8 cellular contexts compared by ENCODE assay signal in the genomic region with DNA sequence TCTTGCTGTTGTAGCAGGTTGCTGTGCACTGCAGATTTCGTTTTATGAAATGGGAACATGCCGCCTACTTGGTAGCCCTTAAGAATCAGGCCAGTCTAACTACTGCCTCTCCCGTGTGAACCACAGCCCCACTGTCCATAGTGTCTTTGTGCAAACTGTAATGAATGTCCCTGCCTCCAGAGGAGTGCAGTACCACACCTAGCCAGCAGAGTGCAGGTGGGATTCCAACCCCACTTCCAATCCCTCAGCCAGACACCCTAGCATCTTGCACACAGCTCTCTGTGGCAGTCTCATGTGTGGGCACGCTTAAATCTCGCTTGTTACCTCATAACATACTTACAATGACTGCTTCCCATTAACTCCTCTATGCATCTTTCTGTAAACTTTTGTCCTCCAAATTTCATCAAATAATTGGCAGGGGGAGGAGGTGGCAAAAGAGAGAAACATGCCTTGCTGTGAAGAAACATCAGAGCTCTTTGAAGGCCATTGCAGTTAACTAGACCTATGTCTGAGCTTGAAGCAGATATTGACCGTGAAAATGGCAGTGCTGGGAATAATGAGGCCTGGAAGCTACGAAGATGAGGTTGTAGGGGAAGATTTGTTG. TPM values are rescaled to one million over a fixed set of nuclear protein-coding genes. Genes with fewer than 3 reads are reported as not detected.
A peak's percentile ranks its signal among the peaks of the same experiment; 100 is the strongest.
DNase-seq lines count a peak whose midpoint lies in the region; ATAC-seq and TF ChIP-seq lines count a peak whose summit lies in the region.

No MANE protein-coding gene starts in this region.

- no peaks in the 10 kb centered on the region for H3K36me3 Mint-ChIP-seq in natural killer cell
- H3K36me3 Mint-ChIP-seq in natural killer cell treated with Interleukin-12 subunit alpha and Interleukin-12 subunit beta and Interleukin-15 and Interleukin-18, amount 100 ng/mL, for 72 hours = peaks cover 5% of the 10 kb centered on the region

- peaks cover 40 to 89% (median 67%) of the 10 kb centered on the region in 4 donors for H3K36me3 ChIP-seq in esophagus muscularis mucosa

- intact Hi-C loops in natural killer cell (cut with micrococcal nuclease) (loop anchor here (10.0 kb wide), 1 partner anchor 177 kb away; no protein-coding TSS in a partner anchor), esophagus muscularis mucosa (cut with DNase I) (no loop called here), posterior cingulate gyrus (cut with DNase I) (no loop called here)

- ATAC-seq in natural killer cell (peak in 1 of 3 donors; percentile 92), HG03432 (IDR thresholded peaks at IDR 0.05; ENCODE audit: unreplicated experiment) (peak; percentile 96)
- no peak for ATAC-seq in natural killer cell treated with Interleukin-12 subunit alpha and Interleukin-12 subunit beta and Interleukin-15 and Interleukin-18, amount 100 ng/mL, for 72 hours

- no peak for TF ChIP-seq EP300 in esophagus muscularis mucosa (IDR thresholded peaks at IDR 0.05)

- TF ChIP-seq CTCF in natural killer cell (IDR thresholded peaks at IDR 0.05) (peak; percentile 61), esophagus muscularis mucosa (IDR thresholded peaks at IDR 0.05) (peak; percentile 42 to 45 (median 45))

- H3K4me1 ChIP-seq in esophagus muscularis mucosa = peaks cover 22 to 34% (median 30%) of the 10 kb centered on the region in 4 donors

- no peak for TF ChIP-seq POLR2A in esophagus muscularis mucosa (IDR thresholded peaks at IDR 0.05; ENCODE audit: low read depth)

- no peak overlapping the region for H3K4me3 Mint-ChIP-seq in natural killer cell
- H3K4me3 Mint-ChIP-seq in natural killer cell treated with Interleukin-12 subunit alpha and Interleukin-12 subunit beta and Interleukin-15 and Interleukin-18, amount 100 ng/mL, for 72 hours = no peak overlapping the region

- H3K27ac Mint-ChIP-seq in natural killer cell = no peak overlapping the region
- peak overlapping the region in 1 of 2 donors; percentile 40 for H3K27ac Mint-ChIP-seq in natural killer cell treated with Interleukin-12 subunit alpha and Interleukin-12 subunit beta and Interleukin-15 and Interleukin-18, amount 100 ng/mL, for 72 hours

- no peak overlapping the region for H3K4me3 ChIP-seq in esophagus muscularis mucosa

- no peaks in the 10 kb centered on the region for H3K27me3 Mint-ChIP-seq in natural killer cell (ENCODE audit: low read depth in 2 of 2)
- H3K27me3 Mint-ChIP-seq in natural killer cell treated with Interleukin-12 subunit alpha and Interleukin-12 subunit beta and Interleukin-15 and Interleukin-18, amount 100 ng/mL, for 72 hours = no peaks in the 10 kb centered on the region

- no peaks in the 10 kb centered on the region for H3K4me1 Mint-ChIP-seq in natural killer cell
- H3K4me1 Mint-ChIP-seq in natural killer cell treated with Interleukin-12 subunit alpha and Interleukin-12 subunit beta and Interleukin-15 and Interleukin-18, amount 100 ng/mL, for 72 hours (ENCODE audit: low read depth in 2 of 2) = peaks cover 6 to 10% of the 10 kb centered on the region in 2 donors

- 89% methylated on average over 7 of the region's 7 CpGs for WGBS in esophagus muscularis mucosa

- no peak overlapping the region for H3K27ac ChIP-seq in esophagus muscularis mucosa (replicated peaks in 1 of 4)

- no peaks in the 10 kb centered on the region for H3K9me3 ChIP-seq in esophagus muscularis mucosa

- DNase-seq in natural killer cell = peak; percentile 33
- no peak for DNase-seq in natural killer cell treated with Interleukin-12 subunit alpha and Interleukin-12 subunit beta and Interleukin-15 and Interleukin-18, amount 100 ng/mL, for 72 hours (ENCODE audit: low spot score)
- DNase-seq in activated CD4-positive, alpha-beta T cell treated with anti-CD3 and anti-CD28 coated beads, Interleukin-2, amount 50 U/mL, for 1 hour = peak; percentile 52
- DNase-seq in esophagus muscularis mucosa (ENCODE audit: extremely low spot score) = no peak
- DNase-seq in stimulated activated CD4-positive, alpha-beta T cell treated with anti-CD3 and anti-CD28 coated beads, Interleukin-1b, Interleukin-23, amount 100 ng/mL, for 24 hours (ENCODE audit: low read depth in 4 of 4, low spot score in 1 of 4) = peak in 3 of 4 experiments; percentile 18 to 33 (median 18)
- no peak for DNase-seq in posterior cingulate gyrus
- no peak for DNase-seq in H4 (ENCODE audit: low spot score)

- no peaks in the 10 kb centered on the region for H3K27me3 ChIP-seq in esophagus muscularis mucosa

- H3K9me3 Mint-ChIP-seq in natural killer cell = no peaks in the 10 kb centered on the region
- H3K9me3 Mint-ChIP-seq in natural killer cell treated with Interleukin-12 subunit alpha and Interleukin-12 subunit beta and Interleukin-15 and Interleukin-18, amount 100 ng/mL, for 72 hours = no peaks in the 10 kb centered on the region

RNA-seq across cellular contexts. Expression of a gene that starts 47.2 kb away (rescaled TPM):
- total RNA-seq in natural killer cell (under 1 TPM in 1 of 3 donors, not detected in 2; 0.23 TPM), esophagus muscularis mucosa (not detected)
- not detected for total RNA-seq in natural killer cell treated with Interleukin-12 subunit alpha and Interleukin-12 subunit beta and Interleukin-15 and Interleukin-18, amount 100 ng/mL, for 72 hours
- not detected in 2 replicates for total RNA-seq in H4 (2014; rRNA removed; shearing (Covaris generic))

RNA-seq across cellular contexts. Expression of a gene that starts 47.4 kb away (rescaled TPM):
- 1 to 10 TPM; 3.6 to 4.3 (median 3.6) TPM for total RNA-seq in natural killer cell
- 10 to 100 TPM; 11.0 to 28.5 TPM for total RNA-seq in natural killer cell treated with Interleukin-12 subunit alpha and Interleukin-12 subunit beta and Interleukin-15 and Interleukin-18, amount 100 ng/mL, for 72 hours
- total RNA-seq in esophagus muscularis mucosa = under 1 TPM; 0.32 to 0.83 (median 0.38) TPM
- 3.3 and 8.1 TPM in 2 replicates for total RNA-seq in H4 (2014; rRNA removed; shearing (Covaris generic))

Comparison
In these comparisons a context has a peak if more than half of its experiments do, and no peak if none do; other contexts are left out.
1. DNase-seq: peak in natural killer cell (single experiment), activated CD4-positive, alpha-beta T cell treated with anti-CD3 and anti-CD28 coated beads, Interleukin-2, amount 50 U/mL, for 1 hour (single experiment) and stimulated activated CD4-positive, alpha-beta T cell treated with anti-CD3 and anti-CD28 coated beads, Interleukin-1b, Interleukin-23, amount 100 ng/mL, for 24 hours (3 of 4); none in natural killer cell treated with Interleukin-12 subunit alpha and Interleukin-12 subunit beta and Interleukin-15 and Interleukin-18, amount 100 ng/mL, for 72 hours (single experiment), esophagus muscularis mucosa (single experiment), posterior cingulate gyrus (0 of 10) and H4 (single experiment).